ENCODE assay signal across 26 cellular contexts in the genomic region with DNA sequence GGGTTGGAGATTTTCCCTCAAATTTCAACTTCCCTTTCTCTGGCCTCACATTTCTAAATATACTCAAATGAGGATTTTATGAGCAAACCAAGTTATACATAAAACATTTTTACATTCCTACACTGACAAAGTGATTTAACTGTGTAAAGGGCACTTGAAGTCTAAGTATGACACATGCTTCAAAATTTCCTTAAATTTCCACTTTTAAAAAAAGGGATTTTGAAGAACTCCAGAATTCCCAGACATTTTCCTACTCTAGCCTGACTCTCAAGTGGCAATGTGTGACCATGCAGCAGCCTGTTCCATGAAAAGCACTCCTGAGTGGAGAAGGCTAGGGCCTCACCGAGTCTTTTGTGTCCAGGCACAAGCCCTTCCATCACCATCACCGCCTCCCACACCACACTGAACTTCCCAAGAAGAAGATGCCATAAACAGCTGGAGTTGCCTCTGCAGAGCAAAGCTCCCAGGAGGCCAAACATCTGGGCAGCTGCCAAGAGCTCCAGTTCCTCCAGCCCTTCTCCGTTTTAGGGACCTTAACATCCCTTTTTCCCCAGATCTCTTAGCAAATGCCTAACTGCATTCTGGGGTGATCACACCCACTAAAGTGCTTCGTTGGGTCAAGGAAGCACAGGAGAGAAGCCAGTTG.
DNase-seq lines count a peak whose midpoint lies in the region; TF ChIP-seq lines count a peak whose summit lies in the region.
"Had no signal": no experiment of that assay in that cellular context is flagged by ENCODE, and none has a peak within 500 bp of the region (broad histone marks: within the 10 kb centered on the region; RNA-seq: fewer than 3 reads in every experiment).

No MANE protein-coding gene starts in this region.

- no peak overlapping the region for H2AFZ ChIP-seq in osteoblast (ENCODE audit: low read length)

- no peak overlapping the region for H3K4me3 Mint-ChIP-seq in HFFc6
- H3K4me3 Mint-ChIP-seq: B cell; CD8-positive, alpha-beta memory T cell; IgD-negative memory B cell; T-cell had no signal

- H3K9me3 ChIP-seq in A673 (ENCODE audit: low read depth, low read length, poor library complexity, severe bottlenecking) (no peaks in the 10 kb centered on the region), iPS-15b (ENCODE audit: control insufficient read depth, insufficient read depth, low read length) (no peaks in the 10 kb centered on the region), osteoblast (ENCODE audit: low read depth, low read length) (no peaks in the 10 kb centered on the region), left ventricle myocardium inferior (replicated peaks) (peaks cover 13% of the 10 kb centered on the region)
- H3K9me3 ChIP-seq: SJCRH30 had no signal

- no peak overlapping the region for H3K27ac Mint-ChIP-seq in HFFc6
- H3K27ac Mint-ChIP-seq: B cell; CD8-positive, alpha-beta memory T cell; IgD-negative memory B cell; T-cell had no signal

- POLR2A ChIA-PET in A673 (lab: Charles Lee; ENCODE audit: low non-redundant PET) = no interaction called here

- peaks cover 4% of the 10 kb centered on the region; the same call in 1 of the 2 replicates for H3K9me3 Mint-ChIP-seq in HFFc6

- H3K79me2 ChIP-seq in osteoblast (ENCODE audit: insufficient read depth, low read length) = no peaks in the 10 kb centered on the region

- no peak for TF ChIP-seq CTCF in A673 (conservative IDR thresholded peaks at IDR 0.05; ENCODE audit: low read depth, low read length)
- TF ChIP-seq CTCF in HFFc6 (IDR thresholded peaks at IDR 0.05) = no peak
- TF ChIP-seq CTCF in osteoblast (IDR thresholded peaks at IDR 0.05; ENCODE audit: extremely low read depth, low read depth, low read length) = no peak
- TF ChIP-seq CTCF in left ventricle myocardium inferior (IDR thresholded peaks at IDR 0.05; ENCODE audit: borderline replicate concordance) = no peak

- H3K36me3 ChIP-seq in A673 (ENCODE audit: insufficient read depth, low read length, poor library complexity, severe bottlenecking) (no peaks in the 10 kb centered on the region), iPS-15b (ENCODE audit: control insufficient read depth, insufficient read depth, low read length) (no peaks in the 10 kb centered on the region), osteoblast (ENCODE audit: insufficient read depth, low read length) (no peaks in the 10 kb centered on the region), left ventricle myocardium inferior (no peaks in the 10 kb centered on the region)
- H3K36me3 ChIP-seq: SJCRH30 had no signal

- H3K4me2 ChIP-seq in osteoblast (ENCODE audit: insufficient read depth, low read length) = no peak overlapping the region
- H3K4me2 ChIP-seq: KMS-11 had no signal

- CTCF ChIA-PET in A673 (lab: Charles Lee) = no interaction called here

- H3K4me1 Mint-ChIP-seq in HFFc6 (ENCODE audit: low read depth) = peaks cover 11% of the 10 kb centered on the region
- H3K4me1 Mint-ChIP-seq: B cell; CD8-positive, alpha-beta memory T cell; IgD-negative memory B cell; T-cell had no signal

- H4K20me1 ChIP-seq in osteoblast (ENCODE audit: insufficient read depth, low read length) = no peaks in the 10 kb centered on the region

- H3K27me3 Mint-ChIP-seq in HFFc6 (ENCODE audit: insufficient read depth) = peaks cover 20% of the 10 kb centered on the region

- intact Hi-C loops in A673 (cut with micrococcal nuclease; ENCODE audit: unreplicated experiment) (no loop called here), left ventricle myocardium inferior (cut with micrococcal nuclease) (no loop called here)

- no peaks in the 10 kb centered on the region for H3K27me3 ChIP-seq in A673 (replicated peaks; ENCODE audit: insufficient read depth, low read depth, low read length, poor library complexity)
- peaks cover 95% of the 10 kb centered on the region for H3K27me3 ChIP-seq in iPS-15b (ENCODE audit: control insufficient read depth, insufficient read depth, low read length)
- no peaks in the 10 kb centered on the region for H3K27me3 ChIP-seq in osteoblast (ENCODE audit: insufficient read depth, low read length)
- H3K27me3 ChIP-seq in left ventricle myocardium inferior (ENCODE audit: low read depth) = peaks cover 81% of the 10 kb centered on the region
- H3K27me3 ChIP-seq: SJCRH30 had no signal

- H3K27ac ChIP-seq in A673 (ENCODE audit: low read depth, low read length, poor library complexity, severe bottlenecking) = no peak overlapping the region
- no peak overlapping the region for H3K27ac ChIP-seq in osteoblast (ENCODE audit: low read depth, low read length)
- H3K27ac ChIP-seq in left ventricle myocardium inferior (replicated peaks) = no peak overlapping the region
- H3K27ac ChIP-seq: C4-2B, HL-60, KMS-11, SJCRH30 had no signal

- no TSS peak for BruUV-seq in A673 (replicated peaks; lab: Mats Ljungman, UMichigan)

- peaks cover 4% of the 10 kb centered on the region; the same call in 1 of the 2 replicates for H3K36me3 Mint-ChIP-seq in HFFc6 (ENCODE audit: low read depth)
- H3K36me3 Mint-ChIP-seq: IgD-negative memory B cell, T-cell had no signal

- H3K9ac ChIP-seq in iPS-15b (ENCODE audit: low read depth, low read length) = no peak overlapping the region
- H3K9ac ChIP-seq: KMS-11 had no signal

- DNase-seq in A673 (ENCODE audit: low spot score) (peak; percentile 14), HFFc6 (peak; percentile 20), osteoblast (ENCODE audit: insufficient read length, low spot score, missing footprints) (peak; percentile 81), NCI-H187 treated with DMSO at 0.1 percent for 48 hours (lab: John Stamatoyannopoulos, UW) (no peak), SKM-1 (lab: John Stamatoyannopoulos, UW; ENCODE audit: unreplicated experiment) (no peak), left ventricle myocardium inferior (no peak)
- DNase-seq in activated CD4-positive, alpha-beta T cell treated with anti-CD3 and anti-CD28 coated beads, Interleukin-2, amount 50 U/mL, for 4 hours = no peak
- DNase-seq: Calu3; CD8-positive, alpha-beta memory T cell; GOT3; HCEC 1CT; MM.1S; NCI-H1048; NCI-H1417; NCI-H1694 treated with DMSO at 0.1 percent for 48 hours; NCI-H2107; NCI-H524 treated with DMSO at 0.1 percent for 48 hours; NCI-H774; SJCRH30; T-cell had no signal

- H3K4me3 ChIP-seq in A673 (ENCODE audit: low read depth, low read length, poor library complexity, severe bottlenecking) (no peak overlapping the region), iPS-15b (ENCODE audit: low read depth, low read length) (peak overlapping the region; percentile 13), osteoblast (ENCODE audit: insufficient read depth, low read length) (no peak overlapping the region), left ventricle myocardium inferior (no peak overlapping the region)
- H3K4me3 ChIP-seq: SJCRH30 had no signal

- no peaks in the 10 kb centered on the region for H3K4me1 ChIP-seq in A673 (ENCODE audit: insufficient read depth, low read length, poor library complexity, severe bottlenecking)
- H3K4me1 ChIP-seq in iPS-15b (ENCODE audit: control insufficient read depth, insufficient read depth, low read length) = peaks cover 6% of the 10 kb centered on the region
- no peaks in the 10 kb centered on the region for H3K4me1 ChIP-seq in osteoblast (ENCODE audit: insufficient read depth, low read length)
- H3K4me1 ChIP-seq in left ventricle myocardium inferior = peaks cover 5% of the 10 kb centered on the region
- H3K4me1 ChIP-seq: SJCRH30 had no signal

Comparison
In these comparisons a context has a peak if more than half of its experiments do, and no peak if none do; other contexts are left out.
1. DNase-seq: peak in A673 (single experiment), HFFc6 (single experiment) and osteoblast (single experiment); none in NCI-H187 treated with DMSO at 0.1 percent for 48 hours (single experiment), activated CD4-positive, alpha-beta T cell treated with anti-CD3 and anti-CD28 coated beads, Interleukin-2, amount 50 U/mL, for 4 hours (0 of 2), SKM-1 (single experiment) and left ventricle myocardium inferior (single experiment).